ENCODE assay signal across 8 cellular contexts in genomic region chr16:85028638-85029412, GRCh38. TPM values are rescaled to one million over a fixed set of nuclear protein-coding genes. Genes with fewer than 3 reads are reported as not detected.
DNase-seq lines count a peak whose midpoint lies in the region; ATAC-seq lines count a peak whose summit lies in the region.

No MANE protein-coding gene starts in this region.

- peak; percentile 35 for ATAC-seq in HG02678 (IDR thresholded peaks at IDR 0.05; ENCODE audit: unreplicated experiment)
- peak; percentile 86 for ATAC-seq in activated CD4-positive, alpha-beta T cell treated with anti-CD3 and anti-CD28 coated beads for 36 hours
- no peak for ATAC-seq in HG02588 (IDR thresholded peaks at IDR 0.05; ENCODE audit: unreplicated experiment)

- H3K27me3 Mint-ChIP-seq in CD8-positive, alpha-beta memory T cell: no peaks in the 10 kb centered on the region
- H3K27me3 Mint-ChIP-seq in activated CD4-positive, alpha-beta T cell treated with anti-CD3 and anti-CD28 coated beads for 36 hours: no peaks in the 10 kb centered on the region

- no peaks in the 10 kb centered on the region for H3K36me3 ChIP-seq in CD8-positive, alpha-beta memory T cell (ENCODE audit: insufficient read depth, low read length)

- peak overlapping the region; percentile 44 for H3K27ac ChIP-seq in CD8-positive, alpha-beta memory T cell (ENCODE audit: low read depth, low read length)

- H3K27me3 ChIP-seq in CD8-positive, alpha-beta memory T cell (ENCODE audit: insufficient read depth, low read length, poor library complexity, severe bottlenecking): no peaks in the 10 kb centered on the region

- H3K4me3 Mint-ChIP-seq in CD8-positive, alpha-beta memory T cell: peak overlapping the region; percentile 92 to 98 (median 95)
- peak overlapping the region; percentile 83 for H3K4me3 Mint-ChIP-seq in activated CD4-positive, alpha-beta T cell treated with anti-CD3 and anti-CD28 coated beads for 36 hours

- H3K4me1 Mint-ChIP-seq in CD8-positive, alpha-beta memory T cell: peaks cover 27 to 46% (median 36%) of the 10 kb centered on the region in 3 donors
- peaks cover 37% of the 10 kb centered on the region for H3K4me1 Mint-ChIP-seq in activated CD4-positive, alpha-beta T cell treated with anti-CD3 and anti-CD28 coated beads for 36 hours

- CTCF ChIA-PET in CD8-positive, alpha-beta memory T cell (lab: Charles Lee): interaction anchor here (1.0 to 3.7 kb wide), 4 partner anchors 17 to 58 kb away, joined by 3 to 27 read pairs (median 16); partner anchors contain the start of gene ZDHHC7
- CTCF ChIA-PET in activated CD4-positive, alpha-beta T cell treated with anti-CD3 and anti-CD28 coated beads for 36 hours (lab: Charles Lee): interaction anchor here (2.4 to 5.9 kb wide), 4 partner anchors 17 to 58 kb away, joined by 8 to 37 read pairs (median 10); partner anchors contain the start of gene ZDHHC7

- peak overlapping the region; percentile 78 to 99 (median 96) for H3K27ac Mint-ChIP-seq in CD8-positive, alpha-beta memory T cell
- H3K27ac Mint-ChIP-seq in activated CD4-positive, alpha-beta T cell treated with anti-CD3 and anti-CD28 coated beads for 36 hours: peak overlapping the region; percentile 97

- H3K9me3 ChIP-seq in CD8-positive, alpha-beta memory T cell (ENCODE audit: low read length): no peaks in the 10 kb centered on the region

- DNase-seq in CD8-positive, alpha-beta memory T cell: peak; percentile 46 to 84 (median 68)
- DNase-seq in activated CD4-positive, alpha-beta T cell treated with anti-CD3 and anti-CD28 coated beads for 36 hours: peak; percentile 92
- peak; percentile 55 to 76 for DNase-seq in cerebellar nuclear complex (lab: John Stamatoyannopoulos, UW)
- DNase-seq in mucosa of gallbladder (ENCODE audit: low spot score): peak; percentile 34
- peak; percentile 44 to 53 for DNase-seq in stimulated activated CD8-positive, alpha-beta memory T cell treated with anti-CD3 and anti-CD28 coated beads, Interleukin-4, amount 100 ng/mL, for 4 hours (ENCODE audit: low read depth in 2 of 2, low spot score in 1 of 2)
- DNase-seq in MV-4-11 (lab: John Stamatoyannopoulos, UW): no peak

- H3K9me3 Mint-ChIP-seq in CD8-positive, alpha-beta memory T cell: no peaks in the 10 kb centered on the region
- H3K9me3 Mint-ChIP-seq in activated CD4-positive, alpha-beta T cell treated with anti-CD3 and anti-CD28 coated beads for 36 hours (ENCODE audit: low read depth): no peaks in the 10 kb centered on the region

- peaks cover 0 to 17% (median 0%) of the 10 kb centered on the region in 3 donors for H3K36me3 Mint-ChIP-seq in CD8-positive, alpha-beta memory T cell
- H3K36me3 Mint-ChIP-seq in activated CD4-positive, alpha-beta T cell treated with anti-CD3 and anti-CD28 coated beads for 36 hours (ENCODE audit: low read depth): peaks cover 4% of the 10 kb centered on the region

- H3K4me1 ChIP-seq in CD8-positive, alpha-beta memory T cell (ENCODE audit: insufficient read depth, low read length): peaks cover 27% of the 10 kb centered on the region

- intact Hi-C loops in activated CD4-positive, alpha-beta T cell treated with anti-CD3 and anti-CD28 coated beads for 36 hours (cut with DNase I, micrococcal nuclease): loop anchor here (1.0 to 10.0 kb wide), 16 partner anchors 18 to 1526 kb away; partner anchors contain the start of genes COTL1 (in 1 of the 2), DNAAF1 (in 1 of the 2), GINS2 (in 1 of the 2) and HSDL1 (in 1 of the 2)

- peak overlapping the region; percentile 57 for H3K4me3 ChIP-seq in CD8-positive, alpha-beta memory T cell (ENCODE audit: low read length)

- POLR2A ChIA-PET in CD8-positive, alpha-beta memory T cell (lab: Charles Lee): interaction anchor here (0.6 to 2.9 kb wide), 7 partner anchors 12 to 269 kb away, joined by 4 to 27 read pairs (median 6); partner anchors contain the start of gene ZDHHC7
- POLR2A ChIA-PET in activated CD4-positive, alpha-beta T cell treated with anti-CD3 and anti-CD28 coated beads for 36 hours (lab: Charles Lee): interaction anchor here (0.6 to 0.7 kb wide), 2 partner anchors 22 to 27 kb away, joined by 3 read pairs; no protein-coding TSS in a partner anchor

RNA-seq across cellular contexts. Expression of gene KIAA0513, which starts 1.2 kb away (rescaled TPM):
- total RNA-seq in CD8-positive, alpha-beta memory T cell: 10 to 100 TPM; 13.2 to 13.5 TPM
- polyA plus RNA-seq in CD8-positive, alpha-beta memory T cell: 7.2 TPM
- 10 to 100 TPM in 1 of 2 experiments, 1 to 10 TPM in 1; 9.6 to 10.4 TPM for total RNA-seq in activated CD4-positive, alpha-beta T cell treated with anti-CD3 and anti-CD28 coated beads for 36 hours
- 15.5 TPM for total RNA-seq in mucosa of gallbladder

RNA-seq across cellular contexts. Expression of gene ZDHHC7, which starts 17.5 kb away (rescaled TPM):
- 10 to 100 TPM; 31.6 to 32.6 TPM for total RNA-seq in CD8-positive, alpha-beta memory T cell
- polyA plus RNA-seq in CD8-positive, alpha-beta memory T cell: 45.7 TPM
- total RNA-seq in activated CD4-positive, alpha-beta T cell treated with anti-CD3 and anti-CD28 coated beads for 36 hours: 10 to 100 TPM; 25.1 to 27.8 TPM
- 56.4 TPM for total RNA-seq in mucosa of gallbladder
